14 cellular contexts compared by ENCODE assay signal in genomic region chr15:39358441-39359041, GRCh38.
DNase-seq lines count a peak whose midpoint lies in the region; ATAC-seq and TF ChIP-seq lines count a peak whose summit lies in the region.
"Had no signal": no experiment of that assay in that cellular context is flagged by ENCODE, and none has a peak within 500 bp of the region (broad histone marks: within the 10 kb centered on the region; RNA-seq: fewer than 3 reads in every experiment).

No MANE protein-coding gene starts in this region.

- H3K36me3 Mint-ChIP-seq in MCF 10A (ENCODE audit: insufficient read depth, unreplicated experiment): no peaks in the 10 kb centered on the region

- WGBS in esophagus, 2 donors: 45% methylated on average over 3 of the region's 3 CpGs

- H3K27ac Mint-ChIP-seq in MCF 10A (ENCODE audit: low read depth, unreplicated experiment): no peak overlapping the region
- H3K27ac Mint-ChIP-seq: T-helper 1 cell treated with Interleukin-12 subunit alpha and Interleukin-12 subunit beta and Interleukin-4 antibody, amounts not matched to agents 30 μg/mL and 1 μg/mL, for 36 hours had no signal

- H3K4me1 ChIP-seq in breast epithelium (peaks cover 0 to 4% of the 10 kb centered on the region in 2 donors), esophagus (ENCODE audit: control insufficient read depth in 2 of 2, insufficient read depth in 2 of 2, low read length in 1 of 2) (no peaks in the 10 kb centered on the region), mucosa of descending colon (ENCODE audit: low read depth) (peaks cover 8% of the 10 kb centered on the region)
- H3K4me1 ChIP-seq: parathyroid adenoma had no signal

- TF ChIP-seq POLR2A in breast epithelium (IDR thresholded peaks at IDR 0.05): no peak

- H3K4me1 Mint-ChIP-seq in MCF 10A (ENCODE audit: insufficient read depth, unreplicated experiment): peaks cover 8% of the 10 kb centered on the region

- H3K27me3 Mint-ChIP-seq in MCF 10A (ENCODE audit: insufficient read depth, unreplicated experiment): no peaks in the 10 kb centered on the region

- CTCF ChIA-PET in MCF 10A (lab: Yijun Ruan, JAX): interaction anchor here (1.8 kb wide), 1 partner anchor 8 kb away, joined by 6 read pairs; no protein-coding TSS in a partner anchor

- H3K27ac ChIP-seq in breast epithelium (peak overlapping the region; percentile 56 to 61), esophagus (ENCODE audit: low read depth in 2 of 2, low read length in 1 of 2) (peak overlapping the region; percentile 15 to 61)
- H3K27ac ChIP-seq: parathyroid adenoma had no signal

- peak; percentile 44 for ATAC-seq in mucosa of descending colon
- ATAC-seq in GM19395 (IDR thresholded peaks at IDR 0.05; ENCODE audit: unreplicated experiment): no peak
- no peak for ATAC-seq in GM19467 (IDR thresholded peaks at IDR 0.05; ENCODE audit: unreplicated experiment)

- H3K4me3 ChIP-seq in breast epithelium (no peak overlapping the region), esophagus (ENCODE audit: low read depth in 1 of 2, low read length in 2 of 2) (no peak overlapping the region), mucosa of descending colon (no peak overlapping the region)

- H3K9me3 ChIP-seq in breast epithelium (no peaks in the 10 kb centered on the region), esophagus (ENCODE audit: control insufficient read depth in 2 of 2, insufficient read depth in 1 of 2, low read depth in 1 of 2, low read length in 1 of 2) (no peaks in the 10 kb centered on the region), mucosa of descending colon (no peaks in the 10 kb centered on the region)

- POLR2A ChIA-PET in MCF 10A (lab: Yijun Ruan, JAX): interaction anchor here (0.7 to 1.1 kb wide), 2 partner anchors 20 to 32 kb away, joined by 3 to 4 read pairs; no protein-coding TSS in a partner anchor

- TF ChIP-seq CTCF in breast epithelium (IDR thresholded peaks at IDR 0.05) (no peak), MCF 10A (IDR thresholded peaks at IDR 0.05; ENCODE audit: unreplicated experiment) (no peak), mucosa of descending colon (IDR thresholded peaks at IDR 0.05) (no peak)

- H3K36me3 ChIP-seq in breast epithelium (no peaks in the 10 kb centered on the region), esophagus (ENCODE audit: control insufficient read depth in 2 of 2, insufficient read depth in 2 of 2, low read length in 1 of 2) (no peaks in the 10 kb centered on the region), mucosa of descending colon (ENCODE audit: low read depth) (no peaks in the 10 kb centered on the region)

- no peaks in the 10 kb centered on the region for H3K9me3 Mint-ChIP-seq in MCF 10A (ENCODE audit: unreplicated experiment)
- H3K9me3 Mint-ChIP-seq: T-helper 1 cell treated with Interleukin-12 subunit alpha and Interleukin-12 subunit beta and Interleukin-4 antibody, amounts not matched to agents 30 μg/mL and 1 μg/mL, for 36 hours had no signal

- DNase-seq in breast epithelium (ENCODE audit: low spot score in 2 of 2) (no peak), MCF 10A (ENCODE audit: unreplicated experiment) (no peak), mucosa of descending colon (peak in 1 of 3 donors; percentile 22), activated gamma-delta T cell treated with Interleukin-2 at 50 U/mL for 16 hours (no peak), NCI-H2107 (lab: John Stamatoyannopoulos, UW) (no peak)
- DNase-seq: ACHN; activated effector memory CD4-positive, alpha-beta T cell treated with Interleukin-2 at 50 U/mL for 16 hours; GOT3; NCI-H446 treated with DMSO at 0.1 percent for 48 hours had no signal

- H3K27me3 ChIP-seq in breast epithelium (no peaks in the 10 kb centered on the region), esophagus (ENCODE audit: control insufficient read depth in 1 of 2, insufficient read depth in 2 of 2, low read length in 2 of 2) (no peaks in the 10 kb centered on the region)

- H3K4me3 Mint-ChIP-seq in MCF 10A (ENCODE audit: unreplicated experiment): no peak overlapping the region
- H3K4me3 Mint-ChIP-seq: T-helper 1 cell treated with Interleukin-12 subunit alpha and Interleukin-12 subunit beta and Interleukin-4 antibody, amounts not matched to agents 30 μg/mL and 1 μg/mL, for 36 hours had no signal

- no TSS peak for BruUV-seq in MCF 10A (replicated peaks; lab: Mats Ljungman, UMichigan)

- intact Hi-C loops in breast epithelium (cut with DNase I; ENCODE audit: low total_unique reads) (no loop called here), MCF 10A (cut with micrococcal nuclease) (no loop called here), mucosa of descending colon (cut with DNase I, micrococcal nuclease) (no loop called here)
